ENCODE assay signal across 36 cellular contexts in the genomic region with DNA sequence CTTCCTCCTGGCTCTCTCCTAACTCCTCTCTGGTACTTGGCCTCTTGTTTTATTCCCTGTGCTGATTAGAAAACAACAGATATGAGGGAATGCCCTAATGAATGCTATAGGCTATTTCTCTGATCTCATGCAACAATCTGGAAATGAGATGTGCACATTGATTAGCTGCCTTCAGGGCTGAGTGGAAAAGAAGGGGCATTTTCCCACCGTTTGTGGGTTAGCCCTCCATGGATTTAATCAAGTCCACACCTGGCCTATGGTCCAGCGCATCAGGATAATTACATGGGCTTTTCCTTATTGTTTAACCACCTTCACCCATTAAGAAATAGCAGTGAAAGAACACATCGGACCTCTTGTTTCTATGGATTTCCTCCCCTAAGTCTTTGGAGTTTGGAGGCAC.
"Had no signal": no experiment of that assay in that cellular context is flagged by ENCODE, and none has a peak within 500 bp of the region (broad histone marks: within the 10 kb centered on the region; RNA-seq: fewer than 3 reads in every experiment).

No MANE protein-coding gene starts in this region.

- H3K4me1 Mint-ChIP-seq: activated CD4-positive, alpha-beta memory T cell treated with anti-CD3 and anti-CD28 coated beads, Interleukin-2, amount 10 ng/mL, durations not matched to agents 7 days and 5 days; activated CD4-positive, alpha-beta T cell treated with anti-CD3 and anti-CD28 coated beads for 36 hours; activated CD4-positive, alpha-beta T cell treated with anti-CD3 and anti-CD28 coated beads, Interleukin-2, amount 10 ng/mL, durations not matched to agents 7 days and 5 days; activated CD8-positive, alpha-beta memory T cell treated with anti-CD3 and anti-CD28 coated beads, Interleukin-2, amount 10 ng/mL, durations not matched to agents 7 days and 5 days; activated naive CD4-positive, alpha-beta T cell treated with anti-CD3 and anti-CD28 coated beads, Interleukin-2, amount 10 ng/mL, durations not matched to agents 7 days and 5 days; activated naive CD4-positive, alpha-beta T cell treated with anti-CD3 and anti-CD28 coated beads, Interleukin-2, amount 50 U/mL, for 24 hours; activated naive CD8-positive, alpha-beta T cell treated with anti-CD3 and anti-CD28 coated beads, Interleukin-2, amount 10 ng/mL, durations not matched to agents 7 days and 5 days; activated naive CD8-positive, alpha-beta T cell treated with anti-CD3 and anti-CD28 coated beads, Interleukin-2, amount 50 U/mL, for 24 hours; central memory CD8-positive, alpha-beta T cell; WTC11 had no signal

- H3K4me3 Mint-ChIP-seq: activated CD4-positive, alpha-beta memory T cell treated with anti-CD3 and anti-CD28 coated beads, Interleukin-2, amount 10 ng/mL, durations not matched to agents 7 days and 5 days; activated CD4-positive, alpha-beta T cell treated with anti-CD3 and anti-CD28 coated beads for 36 hours; activated CD4-positive, alpha-beta T cell treated with anti-CD3 and anti-CD28 coated beads, Interleukin-2, amount 10 ng/mL, durations not matched to agents 7 days and 5 days; activated CD8-positive, alpha-beta memory T cell treated with anti-CD3 and anti-CD28 coated beads, Interleukin-2, amount 10 ng/mL, durations not matched to agents 7 days and 5 days; activated CD8-positive, alpha-beta T cell treated with anti-CD3 and anti-CD28 coated beads, Interleukin-2, amount 10 ng/mL, durations not matched to agents 7 days and 5 days; activated naive CD4-positive, alpha-beta T cell treated with anti-CD3 and anti-CD28 coated beads, Interleukin-2, amount 10 ng/mL, durations not matched to agents 7 days and 5 days; activated naive CD4-positive, alpha-beta T cell treated with anti-CD3 and anti-CD28 coated beads, Interleukin-2, amount 50 U/mL, for 24 hours; activated naive CD8-positive, alpha-beta T cell; activated naive CD8-positive, alpha-beta T cell treated with anti-CD3 and anti-CD28 coated beads, Interleukin-2, amount 10 ng/mL, durations not matched to agents 7 days and 5 days; activated naive CD8-positive, alpha-beta T cell treated with anti-CD3 and anti-CD28 coated beads, Interleukin-2, amount 50 U/mL, for 24 hours; activated T-cell treated with anti-CD3 and anti-CD28 coated beads, Interleukin-2, amount 50 U/mL, for 24 hours; brain; central memory CD8-positive, alpha-beta T cell; T-helper 2 cell treated with Interferon-gamma antibody and Interleukin-4, amounts not matched to agents 5 μg/mL and 100 μg/mL, for 36 hours; WTC11 had no signal

- H3K4me3 ChIP-seq: ascending aorta, cardiac muscle cell had no signal

- H3K27ac ChIP-seq: cardiac muscle cell, VCaP had no signal

- H3K27me3 Mint-ChIP-seq: activated CD4-positive, alpha-beta memory T cell treated with anti-CD3 and anti-CD28 coated beads, Interleukin-2, amount 10 ng/mL, durations not matched to agents 7 days and 5 days; activated CD4-positive, alpha-beta T cell treated with anti-CD3 and anti-CD28 coated beads, Interleukin-2, amount 10 ng/mL, durations not matched to agents 7 days and 5 days; activated naive CD4-positive, alpha-beta T cell treated with anti-CD3 and anti-CD28 coated beads, Interleukin-2, amount 10 ng/mL, durations not matched to agents 7 days and 5 days; activated naive CD4-positive, alpha-beta T cell treated with anti-CD3 and anti-CD28 coated beads, Interleukin-2, amount 50 U/mL, for 24 hours; activated naive CD8-positive, alpha-beta T cell treated with anti-CD3 and anti-CD28 coated beads, Interleukin-2, amount 10 ng/mL, durations not matched to agents 7 days and 5 days; brain; central memory CD8-positive, alpha-beta T cell had no signal

- DNase-seq: activated CD4-positive, alpha-beta memory T cell treated with anti-CD3 and anti-CD28 coated beads, Interleukin-2, amount 10 ng/mL, durations not matched to agents 7 days and 5 days; activated CD4-positive, alpha-beta T cell treated with anti-CD3 and anti-CD28 coated beads for 1 hour; activated CD4-positive, alpha-beta T cell treated with anti-CD3 and anti-CD28 coated beads for 36 hours; activated CD4-positive, alpha-beta T cell treated with anti-CD3 and anti-CD28 coated beads for 48 hours; activated CD4-positive, alpha-beta T cell treated with anti-CD3 and anti-CD28 coated beads, Interleukin-2, amount 10 ng/mL, durations not matched to agents 7 days and 5 days; activated CD4-positive, alpha-beta T cell treated with anti-CD3 and anti-CD28 coated beads, Interleukin-2, amount 50 U/mL, for 48 hours; activated CD4-positive, CD25-positive, alpha-beta regulatory T cell; activated CD8-positive, alpha-beta memory T cell treated with anti-CD3 and anti-CD28 coated beads for 24 hours; activated CD8-positive, alpha-beta memory T cell treated with anti-CD3 and anti-CD28 coated beads, Interleukin-2, amount 10 ng/mL, durations not matched to agents 7 days and 5 days; activated CD8-positive, alpha-beta memory T cell treated with anti-CD3 and anti-CD28 coated beads, Interleukin-2, amount 50 U/mL, for 48 hours; activated CD8-positive, alpha-beta T cell treated with anti-CD3 and anti-CD28 coated beads, Interleukin-2, amount 10 ng/mL, durations not matched to agents 7 days and 5 days; activated effector memory CD4-positive, alpha-beta T cell treated with Interleukin-2 at 50 U/mL for 16 hours; activated gamma-delta T cell; activated naive CD4-positive, alpha-beta T cell treated with anti-CD3 and anti-CD28 coated beads, Interleukin-2, amount 10 ng/mL, durations not matched to agents 7 days and 5 days; activated naive CD4-positive, alpha-beta T cell treated with Interleukin-2 at 50 U/mL for 16 hours; activated naive CD8-positive, alpha-beta T cell treated with anti-CD3 and anti-CD28 coated beads, Interleukin-2, amount 10 ng/mL, durations not matched to agents 7 days and 5 days; activated naive CD8-positive, alpha-beta T cell treated with anti-CD3 and anti-CD28 coated beads, Interleukin-2, amount 50 U/mL, for 24 hours; activated T-cell treated with anti-CD3 and anti-CD28 coated beads, Interleukin-2, amount 50 U/mL, for 24 hours; activated T-cell treated with anti-CD3 and anti-CD28 coated beads, Interleukin-2, amount 50 U/mL, for 48 hours; amygdala; anterior cingulate cortex; caudate nucleus; cerebellar nuclear complex; T-helper 2 cell; T-helper 9 cell had no signal

- H3K9me3 ChIP-seq: ascending aorta had no signal

- H3K27me3 ChIP-seq: ascending aorta, cardiac muscle cell had no signal

- H3K4me1 ChIP-seq: ascending aorta had no signal

- ATAC-seq: activated CD4-positive, alpha-beta T cell treated with anti-CD3 and anti-CD28 coated beads for 36 hours; activated CD4-positive, CD25-positive, alpha-beta regulatory T cell treated with anti-CD3 and anti-CD28 coated beads, Interleukin-2, amount 50 U/mL, for 24 hours; activated CD8-positive, alpha-beta memory T cell treated with anti-CD3 and anti-CD28 coated beads, Interleukin-2, amount 10 ng/mL, durations not matched to agents 7 days and 5 days; activated CD8-positive, alpha-beta T cell treated with anti-CD3 and anti-CD28 coated beads, Interleukin-2, amount 10 ng/mL, durations not matched to agents 7 days and 5 days; activated naive CD8-positive, alpha-beta T cell treated with anti-CD3 and anti-CD28 coated beads, Interleukin-2, amount 50 U/mL, for 24 hours; WTC11 had no signal

- H3K36me3 Mint-ChIP-seq: activated CD8-positive, alpha-beta memory T cell treated with anti-CD3 and anti-CD28 coated beads, Interleukin-2, amount 10 ng/mL, durations not matched to agents 7 days and 5 days; activated naive CD4-positive, alpha-beta T cell treated with anti-CD3 and anti-CD28 coated beads, Interleukin-2, amount 10 ng/mL, durations not matched to agents 7 days and 5 days; activated naive CD4-positive, alpha-beta T cell treated with anti-CD3 and anti-CD28 coated beads, Interleukin-2, amount 50 U/mL, for 24 hours; activated naive CD8-positive, alpha-beta T cell; activated naive CD8-positive, alpha-beta T cell treated with anti-CD3 and anti-CD28 coated beads, Interleukin-2, amount 10 ng/mL, durations not matched to agents 7 days and 5 days; WTC11 had no signal

- H3K9me3 Mint-ChIP-seq: activated CD4-positive, alpha-beta memory T cell treated with anti-CD3 and anti-CD28 coated beads, Interleukin-2, amount 10 ng/mL, durations not matched to agents 7 days and 5 days; activated CD4-positive, alpha-beta T cell treated with anti-CD3 and anti-CD28 coated beads, Interleukin-2, amount 10 ng/mL, durations not matched to agents 7 days and 5 days; activated naive CD4-positive, alpha-beta T cell treated with anti-CD3 and anti-CD28 coated beads, Interleukin-2, amount 10 ng/mL, durations not matched to agents 7 days and 5 days; activated naive CD4-positive, alpha-beta T cell treated with anti-CD3 and anti-CD28 coated beads, Interleukin-2, amount 50 U/mL, for 24 hours; activated naive CD8-positive, alpha-beta T cell treated with anti-CD3 and anti-CD28 coated beads, Interleukin-2, amount 10 ng/mL, durations not matched to agents 7 days and 5 days; activated naive CD8-positive, alpha-beta T cell treated with anti-CD3 and anti-CD28 coated beads, Interleukin-2, amount 50 U/mL, for 24 hours; activated T-cell treated with anti-CD3 and anti-CD28 coated beads, Interleukin-2, amount 50 U/mL, for 24 hours; activated T-helper 2 cell treated with anti-CD3 and anti-CD28 coated beads, Interferon-gamma antibody, Interleukin-2, Interleukin-4, amounts not matched to agents 10 μg/mL and 5 μg/mL and 100 μg/mL, durations not matched to agents 14 hours and 24 hours and 36 hours; central memory CD8-positive, alpha-beta T cell; T-helper 2 cell treated with Interferon-gamma antibody and Interleukin-4, amounts not matched to agents 5 μg/mL and 100 μg/mL, for 36 hours; WTC11 had no signal

- H3K27ac Mint-ChIP-seq: activated CD4-positive, alpha-beta memory T cell treated with anti-CD3 and anti-CD28 coated beads, Interleukin-2, amount 10 ng/mL, durations not matched to agents 7 days and 5 days; activated CD4-positive, alpha-beta T cell treated with anti-CD3 and anti-CD28 coated beads for 36 hours; activated CD4-positive, alpha-beta T cell treated with anti-CD3 and anti-CD28 coated beads, Interleukin-2, amount 10 ng/mL, durations not matched to agents 7 days and 5 days; activated CD8-positive, alpha-beta memory T cell treated with anti-CD3 and anti-CD28 coated beads, Interleukin-2, amount 10 ng/mL, durations not matched to agents 7 days and 5 days; activated CD8-positive, alpha-beta T cell treated with anti-CD3 and anti-CD28 coated beads, Interleukin-2, amount 10 ng/mL, durations not matched to agents 7 days and 5 days; activated naive CD4-positive, alpha-beta T cell treated with anti-CD3 and anti-CD28 coated beads, Interleukin-2, amount 10 ng/mL, durations not matched to agents 7 days and 5 days; activated naive CD4-positive, alpha-beta T cell treated with anti-CD3 and anti-CD28 coated beads, Interleukin-2, amount 50 U/mL, for 24 hours; activated naive CD8-positive, alpha-beta T cell; activated naive CD8-positive, alpha-beta T cell treated with anti-CD3 and anti-CD28 coated beads, Interleukin-2, amount 10 ng/mL, durations not matched to agents 7 days and 5 days; activated naive CD8-positive, alpha-beta T cell treated with anti-CD3 and anti-CD28 coated beads, Interleukin-2, amount 50 U/mL, for 24 hours; activated T-cell treated with anti-CD3 and anti-CD28 coated beads, Interleukin-2, amount 50 U/mL, for 24 hours; activated T-helper 2 cell treated with anti-CD3 and anti-CD28 coated beads, Interferon-gamma antibody, Interleukin-2, Interleukin-4, amounts not matched to agents 10 μg/mL and 5 μg/mL and 100 μg/mL, durations not matched to agents 14 hours and 24 hours and 36 hours; T-helper 2 cell treated with Interferon-gamma antibody and Interleukin-4, amounts not matched to agents 5 μg/mL and 100 μg/mL, for 36 hours; WTC11 had no signal

- H3K36me3 ChIP-seq: ascending aorta, cardiac muscle cell had no signal
